ENCODE assay signal across 25 cellular contexts in the genomic region with DNA sequence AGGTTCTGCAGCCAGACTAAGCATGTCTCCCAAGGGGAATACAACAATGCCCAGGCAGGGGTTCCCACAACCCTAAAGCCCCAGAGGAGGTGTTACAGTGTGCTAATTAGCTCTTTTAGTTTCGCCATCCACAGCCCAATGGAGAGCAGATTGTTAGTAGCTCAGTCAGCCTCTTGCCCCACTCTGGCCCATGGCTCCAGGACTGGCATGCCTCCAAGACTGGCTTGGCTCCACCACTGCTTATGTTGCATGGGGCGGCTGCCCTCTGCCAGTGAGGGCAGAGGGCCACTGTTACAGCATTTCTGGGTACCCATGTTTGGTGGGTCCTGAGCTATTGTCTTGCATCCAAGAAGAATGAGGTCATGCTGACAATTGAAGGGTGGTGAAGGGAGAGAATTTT.
"Had no signal": no experiment of that assay in that cellular context is flagged by ENCODE, and none has a peak within 500 bp of the region (broad histone marks: within the 10 kb centered on the region; RNA-seq: fewer than 3 reads in every experiment).

No MANE protein-coding gene starts in this region.

- H3K27ac ChIP-seq: heart right ventricle, hepatocyte, lower lobe of right lung, pancreas, prostate gland, skin epidermis, suprapubic skin, thoracic aorta, tibial artery, uterus had no signal

- H3K36me3 Mint-ChIP-seq: mesothelial cell of epicardium, naive B cell, natural killer cell, type B pancreatic cell had no signal

- H3K27ac Mint-ChIP-seq: mesothelial cell of epicardium; natural killer cell; nephron progenitor cell; stimulated activated naive CD8-positive, alpha-beta T cell treated with anti-CD3 and anti-CD28 coated beads, Interleukin-15, Interleukin-2, amounts not matched to agents 100 ng/mL and 50 ng/mL, for 24 hours; type B pancreatic cell had no signal

- H3K4me1 ChIP-seq: heart right ventricle, lower lobe of right lung, pancreas, prostate gland, suprapubic skin, tibial artery, uterus had no signal

- H3K9me3 ChIP-seq: lower lobe of right lung, pancreas, prostate gland, suprapubic skin, thoracic aorta, tibial artery, uterus had no signal

- H3K4me2 ChIP-seq: hepatocyte had no signal

- H2AFZ ChIP-seq: hepatocyte had no signal

- H3K27me3 ChIP-seq: hepatocyte, pancreas, suprapubic skin, uterus had no signal

- H3K27me3 Mint-ChIP-seq: stimulated activated naive CD8-positive, alpha-beta T cell treated with anti-CD3 and anti-CD28 coated beads, Interleukin-15, Interleukin-2, amounts not matched to agents 100 ng/mL and 50 ng/mL, for 24 hours; type B pancreatic cell had no signal

- H3K36me3 ChIP-seq: heart right ventricle, lower lobe of right lung, pancreas, prostate gland, suprapubic skin, thoracic aorta, tibial artery, uterus had no signal

- DNase-seq: islet precursor cell; lower lobe of right lung; mesendoderm; naive B cell; natural killer cell; nephron progenitor cell; nucleus accumbens; stimulated activated CD4-positive, alpha-beta T cell treated with anti-CD3 and anti-CD28 coated beads, Interleukin-12 subunit alpha, Interleukin-12 subunit beta, amount 100 ng/mL, for 4 hours; stimulated activated CD4-positive, alpha-beta T cell treated with anti-CD3 and anti-CD28 coated beads, Interleukin-15, amount 100 ng/mL, for 24 hours; stimulated activated CD4-positive, alpha-beta T cell treated with anti-CD3 and anti-CD28 coated beads, Interleukin-2, amount 100 ng/mL, for 24 hours; stimulated activated CD4-positive, alpha-beta T cell treated with anti-CD3 and anti-CD28 coated beads, Interleukin-4, amount 100 ng/mL, for 1 hour; stimulated activated naive CD4-positive, alpha-beta T cell; tibial artery; uterus had no signal

- H3K4me3 ChIP-seq: heart right ventricle, hepatocyte, lower lobe of right lung, pancreas, prostate gland, skin epidermis, suprapubic skin, thoracic aorta, tibial artery, uterus had no signal

- H3K4me3 Mint-ChIP-seq: mesothelial cell of epicardium; naive B cell; natural killer cell; nephron progenitor cell; stimulated activated naive CD8-positive, alpha-beta T cell treated with anti-CD3 and anti-CD28 coated beads, Interleukin-15, Interleukin-2, amounts not matched to agents 100 ng/mL and 50 ng/mL, for 24 hours; type B pancreatic cell had no signal

- H3K9me3 Mint-ChIP-seq: natural killer cell; nephron progenitor cell; stimulated activated naive CD8-positive, alpha-beta T cell treated with anti-CD3 and anti-CD28 coated beads, Interleukin-15, Interleukin-2, amounts not matched to agents 100 ng/mL and 50 ng/mL, for 24 hours; type B pancreatic cell had no signal

- H3K4me1 Mint-ChIP-seq: mesothelial cell of epicardium, naive B cell, natural killer cell, nephron progenitor cell had no signal

- ATAC-seq: lower lobe of right lung, natural killer cell, pancreas, sciatic nerve had no signal

- H3K79me2 ChIP-seq: hepatocyte had no signal
